1 cellular context compared by ENCODE assay signal in genomic region chr1:193104906-193105820, GRCh38.
TF ChIP-seq lines count a peak whose summit lies in the region.

Gene GLRX2, minus strand, starts transcription at chr1:193105414. Its CDS starts 32 bp downstream, at chr1:193105382.

TF ChIP-seq in HEK293, 187 proteins besides CTCF, POLR2A, EP300 and RAD21 (continued from another document and continues in another):
- no peak for TF ChIP-seq ZSCAN5A (tag by site-specific recombination; IDR thresholded peaks at IDR 0.05)
- TF ChIP-seq ZNF48 (tag by site-specific recombination; IDR thresholded peaks at IDR 0.05), result no peak
- TF ChIP-seq ZNF701 (tag by site-specific recombination; IDR thresholded peaks at IDR 0.05), result no peak
- TF ChIP-seq KLF16 (tag by site-specific recombination; IDR thresholded peaks at IDR 0.05), result peak; percentile 29; the same call in 1 of the 2 replicates
- TF ChIP-seq SETDB1 (IDR thresholded peaks at IDR 0.05; ENCODE audit: insufficient read length, low read length), result no peak
- TF ChIP-seq PRDM6 (tag by site-specific recombination; IDR thresholded peaks at IDR 0.05), result no peak
- TF ChIP-seq ZNF18 (tag by site-specific recombination; IDR thresholded peaks at IDR 0.05), result no peak
- TF ChIP-seq ZNF155 (tag by site-specific recombination; IDR thresholded peaks at IDR 0.05), result no peak
- TF ChIP-seq ZSCAN16 (tag by site-specific recombination; IDR thresholded peaks at IDR 0.05), result no peak
- TF ChIP-seq ZNF645 (tag by site-specific recombination; IDR thresholded peaks at IDR 0.05), result no peak
- no peak for TF ChIP-seq ZNF133 (tag by site-specific recombination; IDR thresholded peaks at IDR 0.05)
- TF ChIP-seq ZNF629 (tag by site-specific recombination; IDR thresholded peaks at IDR 0.05), result no peak
- no peak for TF ChIP-seq ZFP69B (tag by site-specific recombination; IDR thresholded peaks at IDR 0.05)
- TF ChIP-seq ZFP3 (tag by site-specific recombination; IDR thresholded peaks at IDR 0.05; ENCODE audit: low read depth), result no peak
- no peak for TF ChIP-seq PRDM1 (tag by site-specific recombination; IDR thresholded peaks at IDR 0.05)
- TF ChIP-seq OVOL3 (tag by site-specific recombination; IDR thresholded peaks at IDR 0.05), result no peak
- TF ChIP-seq IKZF3 (tag by site-specific recombination; IDR thresholded peaks at IDR 0.05), result peak; percentile 51
- TF ChIP-seq HOXD13 (CRISPR knock-in tag; IDR thresholded peaks at IDR 0.05; ENCODE audit: borderline replicate concordance), result no peak
- no peak for TF ChIP-seq ZNF670 (tag by site-specific recombination; IDR thresholded peaks at IDR 0.05; ENCODE audit: low read depth)
- no peak for TF ChIP-seq ZNF830 (tag by site-specific recombination; IDR thresholded peaks at IDR 0.05; ENCODE audit: low read depth)
- no peak for TF ChIP-seq ZNF354C (tag by site-specific recombination; IDR thresholded peaks at IDR 0.05; ENCODE audit: borderline replicate concordance, low read depth)
- TF ChIP-seq ZNF596 (tag by site-specific recombination; IDR thresholded peaks at IDR 0.05), result no peak
- TF ChIP-seq ZNF37A (tag by site-specific recombination; IDR thresholded peaks at IDR 0.05), result no peak
- no peak for TF ChIP-seq ZBTB21 (tag by site-specific recombination; IDR thresholded peaks at IDR 0.05)
- no peak for TF ChIP-seq HOXA7 (CRISPR knock-in tag; IDR thresholded peaks at IDR 0.05; ENCODE audit: borderline replicate concordance)
- TF ChIP-seq ZNF423 (tag by site-specific recombination; IDR thresholded peaks at IDR 0.05), result no peak
- no peak for TF ChIP-seq ZNF623 (tag by site-specific recombination; IDR thresholded peaks at IDR 0.05)
- TF ChIP-seq OSR2 (tag by site-specific recombination; IDR thresholded peaks at IDR 0.05), result no peak
- TF ChIP-seq ZNF121 (tag by site-specific recombination; IDR thresholded peaks at IDR 0.05), result no peak; the same call in 1 of the 2 replicates
- TF ChIP-seq ZFP37 (tag by site-specific recombination; IDR thresholded peaks at IDR 0.05), result peak; percentile 29; the same call in 1 of the 2 replicates
- no peak for TF ChIP-seq HOXC10 (CRISPR knock-in tag; IDR thresholded peaks at IDR 0.05)
- TF ChIP-seq ZNF777 (tag by site-specific recombination; IDR thresholded peaks at IDR 0.05; ENCODE audit: borderline replicate concordance), result no peak
- TF ChIP-seq ZBTB49 (tag by site-specific recombination; IDR thresholded peaks at IDR 0.05; ENCODE audit: low read depth), result no peak
- no peak for TF ChIP-seq ZNF843 (tag by site-specific recombination; IDR thresholded peaks at IDR 0.05)
- TF ChIP-seq YY1 (tag by site-specific recombination; IDR thresholded peaks at IDR 0.05), result no peak
- no peak for TF ChIP-seq ZNF148 (tag by site-specific recombination; IDR thresholded peaks at IDR 0.05; ENCODE audit: borderline replicate concordance)
- TF ChIP-seq ZNF211 (tag by site-specific recombination; IDR thresholded peaks at IDR 0.05; ENCODE audit: low read depth), result no peak
- no peak for TF ChIP-seq ZNF768 (tag by site-specific recombination; IDR thresholded peaks at IDR 0.05)
- no peak for TF ChIP-seq ZNF398 (tag by site-specific recombination; IDR thresholded peaks at IDR 0.05)
- TF ChIP-seq ZNF513 (tag by site-specific recombination; IDR thresholded peaks at IDR 0.05), result no peak
- no peak for TF ChIP-seq ZNF146 (tag by site-specific recombination; IDR thresholded peaks at IDR 0.05)
- no peak for TF ChIP-seq ZNF776 (tag by site-specific recombination; IDR thresholded peaks at IDR 0.05; ENCODE audit: borderline replicate concordance)
- TF ChIP-seq KLF10 (tag by site-specific recombination; IDR thresholded peaks at IDR 0.05), result peak; percentile 70
- TF ChIP-seq ZNF394 (tag by site-specific recombination; IDR thresholded peaks at IDR 0.05; ENCODE audit: borderline replicate concordance), result peak; percentile 40; the same call in 1 of the 2 replicates
- TF ChIP-seq ZNF426 (tag by site-specific recombination; IDR thresholded peaks at IDR 0.05), result no peak
- TF ChIP-seq ZNF19 (tag by site-specific recombination; IDR thresholded peaks at IDR 0.05; ENCODE audit: low read depth), result no peak
- no peak for TF ChIP-seq BCL11A (tag by site-specific recombination; IDR thresholded peaks at IDR 0.05; ENCODE audit: low read depth)
- no peak for TF ChIP-seq ZNF639 (tag by site-specific recombination; IDR thresholded peaks at IDR 0.05)
- TF ChIP-seq ZSCAN30 (tag by site-specific recombination; IDR thresholded peaks at IDR 0.05), result peak; percentile 54
- TF ChIP-seq ZNF610 (tag by site-specific recombination; IDR thresholded peaks at IDR 0.05; ENCODE audit: borderline replicate concordance), result peak; percentile 59; the same call in 1 of the 2 replicates
- TF ChIP-seq ZNF514 (tag by site-specific recombination; IDR thresholded peaks at IDR 0.05), result no peak
- peak; percentile 44; the same call in 1 of the 2 replicates for TF ChIP-seq ZNF76 (tag by site-specific recombination; IDR thresholded peaks at IDR 0.05; ENCODE audit: borderline replicate concordance, low read depth)
- peak; percentile 91 for TF ChIP-seq SCRT2 (tag by site-specific recombination; IDR thresholded peaks at IDR 0.05)
- no peak for TF ChIP-seq ZNF558 (tag by site-specific recombination; IDR thresholded peaks at IDR 0.05)
